Comparison of ENCODE assay signal across 10 cellular contexts in the genomic region with DNA sequence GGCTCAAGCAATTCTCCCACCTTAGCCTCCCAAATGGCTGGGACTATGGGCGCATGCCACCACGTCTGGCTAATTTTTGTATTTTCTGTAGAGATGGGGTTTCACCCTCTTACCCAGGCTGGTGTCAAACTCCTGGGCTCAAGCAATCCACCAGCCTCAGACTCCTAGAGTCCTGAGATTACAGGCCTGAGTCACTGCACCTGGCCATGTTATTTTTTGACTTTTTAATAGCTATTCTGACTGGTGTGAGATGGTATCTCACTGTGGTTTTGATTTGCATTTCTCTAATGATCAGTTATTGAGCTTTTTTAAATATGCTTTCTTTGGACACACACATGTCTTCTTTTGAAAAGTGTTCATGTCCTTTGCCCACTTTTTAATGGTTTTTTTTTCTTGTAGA. TPM values are rescaled to one million over a fixed set of nuclear protein-coding genes. Genes with fewer than 3 reads are reported as not detected.
DNase-seq lines count a peak whose midpoint lies in the region; ATAC-seq and TF ChIP-seq lines count a peak whose summit lies in the region.
"Had no signal": no experiment of that assay in that cellular context is flagged by ENCODE, and none has a peak within 500 bp of the region (broad histone marks: within the 10 kb centered on the region; RNA-seq: fewer than 3 reads in every experiment).

No MANE protein-coding gene starts in this region.

- POLR2A ChIA-PET in Caco-2 (lab: Charles Lee): no interaction called here

- intact Hi-C loops in Caco-2 (cut with micrococcal nuclease; ENCODE audit: unreplicated experiment): loop anchor here (5.0 kb wide), 1 partner anchor 37 kb away; a partner anchor contains a TSS

- TF ChIP-seq CTCF in Caco-2 (IDR thresholded peaks at IDR 0.05; ENCODE audit: insufficient read depth in 1 of 2, low read depth in 1 of 2, low read length in 1 of 2, severe bottlenecking in 1 of 2, unreplicated experiment in 1 of 2): no peak

- CTCF ChIA-PET in Caco-2 (lab: Charles Lee): interaction anchor here (1.5 to 1.6 kb wide), 2 partner anchors 135 to 305 kb away, joined by 3 to 9 read pairs; no protein-coding TSS in a partner anchor

- H3K4me3 ChIP-seq in Caco-2 (ENCODE audit: low read depth, low read length): no peak overlapping the region

- no peaks in the 10 kb centered on the region for H3K4me1 Mint-ChIP-seq in effector memory CD8-positive, alpha-beta T cell (ENCODE audit: low read depth in 2 of 2)
- H3K4me1 Mint-ChIP-seq in Caco-2 (ENCODE audit: low read depth, unreplicated experiment): no peaks in the 10 kb centered on the region

- no peaks in the 10 kb centered on the region for H3K36me3 ChIP-seq in Caco-2 (ENCODE audit: control insufficient read depth, insufficient read depth, low read length)

- BruUV-seq in Caco-2 (replicated peaks; lab: Mats Ljungman, UMichigan): no TSS peak

- H3K27me3 Mint-ChIP-seq in effector memory CD8-positive, alpha-beta T cell: no peaks in the 10 kb centered on the region
- no peaks in the 10 kb centered on the region for H3K27me3 Mint-ChIP-seq in Caco-2 (ENCODE audit: insufficient read depth, unreplicated experiment)
- H3K27me3 Mint-ChIP-seq: CD4-positive, CD25-positive, alpha-beta regulatory T cell had no signal

- H3K27me3 ChIP-seq in Caco-2 (replicated peaks; ENCODE audit: control insufficient read depth, insufficient read depth, low read length): no peaks in the 10 kb centered on the region

- no peaks in the 10 kb centered on the region for H3K9me3 ChIP-seq in Caco-2

- no peak overlapping the region for H3K4me3 Mint-ChIP-seq in effector memory CD8-positive, alpha-beta T cell
- H3K4me3 Mint-ChIP-seq in Caco-2 (ENCODE audit: unreplicated experiment): no peak overlapping the region
- H3K4me3 Mint-ChIP-seq: CD4-positive, CD25-positive, alpha-beta regulatory T cell had no signal

- H3K27ac Mint-ChIP-seq in effector memory CD8-positive, alpha-beta T cell: no peak overlapping the region
- no peak overlapping the region for H3K27ac Mint-ChIP-seq in Caco-2 (ENCODE audit: unreplicated experiment)
- H3K27ac Mint-ChIP-seq: CD4-positive, CD25-positive, alpha-beta regulatory T cell had no signal

- no peaks in the 10 kb centered on the region for H3K9me3 Mint-ChIP-seq in effector memory CD8-positive, alpha-beta T cell
- no peaks in the 10 kb centered on the region for H3K9me3 Mint-ChIP-seq in Caco-2 (ENCODE audit: unreplicated experiment)
- H3K9me3 Mint-ChIP-seq: CD4-positive, CD25-positive, alpha-beta regulatory T cell had no signal

- H3K4me1 ChIP-seq in Caco-2: no peaks in the 10 kb centered on the region

- no peak for DNase-seq in effector memory CD8-positive, alpha-beta T cell
- no peak for DNase-seq in NCI-H345 treated with DMSO at 0.1 percent for 48 hours (lab: John Stamatoyannopoulos, UW; ENCODE audit: unreplicated experiment)
- DNase-seq in NCI-H446 (lab: John Stamatoyannopoulos, UW): no peak
- DNase-seq in Caco-2: no peak
- DNase-seq: right cardiac atrium had no signal

- H3K36me3 Mint-ChIP-seq in effector memory CD8-positive, alpha-beta T cell (ENCODE audit: insufficient read depth): peaks cover 3% of the 10 kb centered on the region
- peaks cover 11% of the 10 kb centered on the region for H3K36me3 Mint-ChIP-seq in Caco-2 (ENCODE audit: insufficient read depth, unreplicated experiment)
- H3K36me3 Mint-ChIP-seq: CD4-positive, CD25-positive, alpha-beta regulatory T cell had no signal

- ATAC-seq in GM18511 (IDR thresholded peaks at IDR 0.05; ENCODE audit: unreplicated experiment): peak; percentile 88
- peak; percentile 55 for ATAC-seq in GM21360 (IDR thresholded peaks at IDR 0.05; ENCODE audit: unreplicated experiment)
- ATAC-seq in HG02798 (IDR thresholded peaks at IDR 0.05; ENCODE audit: poor library complexity, unreplicated experiment): peak; percentile 85
- peak; percentile 72 for ATAC-seq in HG03457 (IDR thresholded peaks at IDR 0.05; ENCODE audit: unreplicated experiment)
- no peak for ATAC-seq in effector memory CD8-positive, alpha-beta T cell (replicated peaks)

RNA-seq across cellular contexts. Expression of a gene that starts 38.2 kb away (rescaled TPM):
- 72.7 and 74.3 TPM in 2 replicates for total RNA-seq in Caco-2 (2022)

RNA-seq across cellular contexts. Expression of a gene that starts 40.8 kb away (rescaled TPM):
- total RNA-seq in Caco-2 (2022): 2.8 and 2.9 TPM in 2 replicates
